ENCODE assay signal across 10 cellular contexts in genomic region chr5:180785794-180786221, GRCh38. TPM values are rescaled to one million over a fixed set of nuclear protein-coding genes. Genes with fewer than 3 reads are reported as not detected.
A peak's percentile ranks its signal among the peaks of the same experiment; 100 is the strongest.
DNase-seq lines count a peak whose midpoint lies in the region; ATAC-seq, FAIRE-seq and TF ChIP-seq lines count a peak whose summit lies in the region.
"Had no signal": no experiment of that assay in that cellular context is flagged by ENCODE, and none has a peak within 500 bp of the region (broad histone marks: within the 10 kb centered on the region; RNA-seq: fewer than 3 reads in every experiment).

No MANE protein-coding gene starts in this region.

- H2AFZ ChIP-seq in PC-3 (ENCODE audit: low read length): no peak overlapping the region

- H3K4me3 ChIP-seq in PC-3 (ENCODE audit: low read length): no peak overlapping the region
- H3K4me3 ChIP-seq in naive thymus-derived CD4-positive, alpha-beta T cell (ENCODE audit: low read length): no peak overlapping the region
- H3K4me3 ChIP-seq: GM12878, SK-N-MC had no signal

- peak; percentile 53 for ATAC-seq in PC-3
- no peak for ATAC-seq in naive thymus-derived CD4-positive, alpha-beta T cell

- TF ChIP-seq POLR2A in GM12891 (IDR thresholded peaks at IDR 0.05; ENCODE audit: low read depth, low read length): no peak

- H3K9me3 Mint-ChIP-seq in naive thymus-derived CD4-positive, alpha-beta T cell: no peaks in the 10 kb centered on the region

- H3K79me2 ChIP-seq in PC-3 (ENCODE audit: low read length): peaks cover 6% of the 10 kb centered on the region; the same call in 1 of the 2 replicates

- H3K4me1 Mint-ChIP-seq in naive thymus-derived CD4-positive, alpha-beta T cell: peaks cover 26 to 68% (median 55%) of the 10 kb centered on the region in 7 donors

- peaks cover 0 to 11% (median 0%) of the 10 kb centered on the region in 5 donors for H3K36me3 Mint-ChIP-seq in naive thymus-derived CD4-positive, alpha-beta T cell

- H3K27ac ChIP-seq in PC-3 (ENCODE audit: low read length) (0 out of 2 replicates have a peak overlapping the region, but pooled peaks have one; percentile 1), epithelial cell of prostate (peak overlapping the region; percentile 81)
- H3K27ac ChIP-seq in naive thymus-derived CD4-positive, alpha-beta T cell (ENCODE audit: low read depth, low read length): peak overlapping the region; percentile 27
- H3K27ac ChIP-seq: SK-N-MC had no signal

- peaks cover 5% of the 10 kb centered on the region for H3F3A ChIP-seq in PC-3 (ENCODE audit: low read length, unreplicated experiment)

- no TSS peak for BruUV-seq in PC-3 (replicated peaks; lab: Mats Ljungman, UMichigan)

- H3K9me3 ChIP-seq in PC-3 (ENCODE audit: low read length): no peaks in the 10 kb centered on the region
- H3K9me3 ChIP-seq in naive thymus-derived CD4-positive, alpha-beta T cell (ENCODE audit: control insufficient read depth in 2 of 3, low read length in 3 of 3): no peaks in the 10 kb centered on the region

- no peaks in the 10 kb centered on the region for H3K9me2 ChIP-seq in PC-3 (replicated peaks; ENCODE audit: low read length)

- H3K27me3 Mint-ChIP-seq in naive thymus-derived CD4-positive, alpha-beta T cell: no peaks in the 10 kb centered on the region

- DNase-seq in AG09319 (ENCODE audit: extremely low read depth, low read depth) (peak; percentile 55), PC-3 (peak; percentile 76), epithelial cell of prostate (ENCODE audit: low read depth, low spot score) (no peak), GM12891 (ENCODE audit: insufficient read length, low spot score) (no peak), RKO (ENCODE audit: low spot score) (no peak), activated gamma-delta T cell (lab: John Stamatoyannopoulos, UW) (no peak), NCI-H2227 (lab: John Stamatoyannopoulos, UW; ENCODE audit: unreplicated experiment) (no peak)
- no peak for DNase-seq in naive thymus-derived CD4-positive, alpha-beta T cell

- no peaks in the 10 kb centered on the region for H3K27me3 ChIP-seq in PC-3 (ENCODE audit: low read length)
- H3K27me3 ChIP-seq in naive thymus-derived CD4-positive, alpha-beta T cell (ENCODE audit: control insufficient read depth in 2 of 2, insufficient read depth in 2 of 2, low read length in 2 of 2): no peaks in the 10 kb centered on the region

- intact Hi-C loops in PC-3 (cut with micrococcal nuclease): loop anchor here (1.0 kb wide), 2 partner anchors 16 to 40 kb away; partner anchors contain the start of gene MGAT1
- intact Hi-C loops in naive thymus-derived CD4-positive, alpha-beta T cell (cut with micrococcal nuclease): loop anchor here in 1 of 2 donors (2.0 kb wide), 1 partner anchor 17 kb away; the partner anchor contains the start of gene MGAT1

- H4K20me1 ChIP-seq in PC-3 (ENCODE audit: low read length): no peaks in the 10 kb centered on the region

- H3K36me3 ChIP-seq in PC-3 (ENCODE audit: low read depth, low read length): peaks cover 4% of the 10 kb centered on the region; the same call in 1 of the 2 replicates
- peaks cover 0 to 27% (median under 1%) of the 10 kb centered on the region in 3 experiments for H3K36me3 ChIP-seq in naive thymus-derived CD4-positive, alpha-beta T cell (ENCODE audit: control insufficient read depth in 2 of 3, insufficient read depth in 3 of 3, low read length in 3 of 3)

- H3K4me2 ChIP-seq in PC-3 (ENCODE audit: low read length): peak overlapping the region; percentile 33

- CTCF ChIA-PET in PC-3 (lab: Charles Lee): interaction anchor here (0.6 kb wide), 1 partner anchor 67 kb away, joined by 3 read pairs; no protein-coding TSS in a partner anchor
- CTCF ChIA-PET in naive thymus-derived CD4-positive, alpha-beta T cell (lab: Charles Lee): interaction anchor here (0.7 to 2.5 kb wide), 3 partner anchors 9 to 366 kb away, joined by 3 to 9 read pairs (median 6); no protein-coding TSS in a partner anchor

- H3K27ac Mint-ChIP-seq in naive thymus-derived CD4-positive, alpha-beta T cell: peak overlapping the region; percentile 5 to 94 (median 81)

- H3K9ac ChIP-seq in PC-3 (ENCODE audit: low read length): no peak overlapping the region

- TF ChIP-seq CTCF in AG09319 (IDR thresholded peaks at IDR 0.05; ENCODE audit: low read depth, low read length): no peak
- TF ChIP-seq CTCF in PC-3 (conservative IDR thresholded peaks at IDR 0.05; ENCODE audit: low read depth, low read length): no peak

- POLR2A ChIA-PET in PC-3 (lab: Charles Lee; ENCODE audit: unreplicated experiment): no interaction called here
- POLR2A ChIA-PET in naive thymus-derived CD4-positive, alpha-beta T cell (lab: Charles Lee): interaction anchor here (0.8 to 2.3 kb wide), 6 partner anchors 9 to 83 kb away, joined by 3 to 10 read pairs (median 5); no protein-coding TSS in a partner anchor

- peak overlapping the region in 2 of 10 donors; percentile 33 to 34 for H3K4me3 Mint-ChIP-seq in naive thymus-derived CD4-positive, alpha-beta T cell

- H3K4me1 ChIP-seq in PC-3 (ENCODE audit: insufficient read depth, low read length): peaks cover 20% of the 10 kb centered on the region
- peaks cover 0 to 7% of the 10 kb centered on the region in 2 donors for H3K4me1 ChIP-seq in naive thymus-derived CD4-positive, alpha-beta T cell (ENCODE audit: control insufficient read depth in 2 of 2, insufficient read depth in 2 of 2, low read length in 2 of 2)

- FAIRE-seq in GM12891 (lab: Jason Lieb, UNC): no peak
- FAIRE-seq: GM12878 had no signal

TF ChIP-seq in GM12891, 5 proteins besides CTCF, POLR2A, EP300 and RAD21:
- TF ChIP-seq POLR2AphosphoS5 (IDR thresholded peaks at IDR 0.05; ENCODE audit: low read depth, low read length) (no peak), TAF1 (IDR thresholded peaks at IDR 0.05; ENCODE audit: low read depth, low read length) (no peak)
TF ChIP-seq in GM12891: peak in this region for 0.

RNA-seq across cellular contexts. Expression of gene MGAT1, which starts 16.8 kb away (rescaled TPM):
- 104 and 132 TPM in 2 replicates for total RNA-seq in PC-3 (2014; rRNA removed)
- 100 to 1,000 TPM; 101 to 206 (median 196) TPM for total RNA-seq in naive thymus-derived CD4-positive, alpha-beta T cell
- 100 to 1,000 TPM in 1 of 2 donors, 10 to 100 TPM in 1; 98.6 to 178 TPM for polyA plus RNA-seq in naive thymus-derived CD4-positive, alpha-beta T cell
- 67.1 TPM for polyA plus RNA-seq in GM12891 (2012; ENCODE audit: low read depth, missing spikeins)

RNA-seq across cellular contexts. Expression of gene OR2Y1, which starts 46.0 kb away (rescaled TPM):
- total RNA-seq in PC-3 (2014; rRNA removed): not detected in 2 replicates
- total RNA-seq in naive thymus-derived CD4-positive, alpha-beta T cell: not detected
- polyA plus RNA-seq in naive thymus-derived CD4-positive, alpha-beta T cell: not detected
- not detected for polyA plus RNA-seq in GM12891 (2012; ENCODE audit: low read depth, missing spikeins)
- total RNA-seq: GM12878 had no signal
- polyA plus RNA-seq: GM12878 had no signal

Comparison
In these comparisons a context has a peak if more than half of its experiments do, and no peak if none do; other contexts are left out.
1. DNase-seq: peak in AG09319 (single experiment) and PC-3 (single experiment); none in epithelial cell of prostate (single experiment), naive thymus-derived CD4-positive, alpha-beta T cell (0 of 9), GM12891 (single experiment), RKO (single experiment), activated gamma-delta T cell (single experiment) and NCI-H2227 (single experiment).
2. H3K27ac ChIP-seq: peak in every context shown above with its lines; median percentile 81 in epithelial cell of prostate; 27 in naive thymus-derived CD4-positive, alpha-beta T cell; 1 in PC-3.